In the genomic region with DNA sequence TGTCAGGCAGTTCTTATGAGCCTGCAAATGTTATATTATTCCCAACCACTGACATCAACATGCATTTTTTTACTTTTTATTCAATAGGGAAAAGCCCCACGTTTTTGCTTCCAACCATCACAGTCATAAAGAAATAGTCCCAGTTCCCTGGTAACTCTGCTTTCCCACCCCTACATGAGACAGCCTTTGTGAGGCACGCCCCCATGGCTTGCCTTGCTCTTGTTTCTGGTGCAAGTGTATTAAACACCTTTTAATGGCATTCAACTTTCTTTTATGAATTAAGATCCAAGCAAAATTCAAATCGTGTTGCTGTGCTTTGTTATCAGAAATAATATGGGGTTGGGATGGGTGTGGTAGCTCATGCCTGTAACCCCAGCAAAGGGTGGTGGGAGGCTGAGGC, we compare ENCODE assay signal across 33 cellular contexts.
"Had no signal": no experiment of that assay in that cellular context is flagged by ENCODE, and none has a peak within 500 bp of the region (broad histone marks: within the 10 kb centered on the region; RNA-seq: fewer than 3 reads in every experiment).

No MANE protein-coding gene starts in this region.

- DNase-seq: Karpas-422, Kasumi-1, MG63, MM.1S, MV-4-11, NCI-H1048, NCI-H1092, NCI-H1092 treated with DMSO at 0.1 percent for 48 hours, NCI-H1105, NCI-H1105 treated with DMSO at 0.1 percent for 48 hours, NCI-H1417, NCI-H1417 treated with DMSO at 0.1 percent for 48 hours, NCI-H1436, NCI-H1436 treated with DMSO at 0.1 percent for 48 hours, NCI-H146, NCI-H1694, NCI-H1694 treated with DMSO at 0.1 percent for 48 hours, NCI-H187, NCI-H187 treated with DMSO at 0.1 percent for 48 hours, NCI-H1930, NCI-H2029, NCI-H2029 treated with DMSO at 0.1 percent for 48 hours, NCI-H2081, NCI-H2081 treated with DMSO at 0.1 percent for 48 hours, NCI-H2107, NCI-H2171, NCI-H2171 treated with DMSO at 0.1 percent for 48 hours, NCI-H2227 treated with DMSO at 0.1 percent for 48 hours, NCI-H226, NCI-H345, NCI-H446, NCI-H446 treated with DMSO at 0.1 percent for 48 hours, NCI-H510A had no signal
